ENCODE assay signal across 8 cellular contexts in genomic region chr6:16670183-16670582, GRCh38.
DNase-seq lines count a peak whose midpoint lies in the region; ATAC-seq, FAIRE-seq and TF ChIP-seq lines count a peak whose summit lies in the region.

No MANE protein-coding gene starts in this region.

- H3K4me1 Mint-ChIP-seq in stimulated activated memory B cell treated with anti-CD40 and anti-IgM and Interleukin-4, amounts not matched to agents 10 μg/mL and 1 μg/mL and 100 μg/mL, for 72 hours, result peaks cover 59% of the 10 kb centered on the region

- ATAC-seq in SK-N-SH treated with all-trans-retinoic acid at 6 μM for 48 hours (peak; percentile 23; the same call in 2 of the 3 replicates), HG03432 (IDR thresholded peaks at IDR 0.05; ENCODE audit: unreplicated experiment) (peak; percentile 65), GM12878 (peak; percentile 83), HG03196 (IDR thresholded peaks at IDR 0.05; ENCODE audit: unreplicated experiment) (no peak)
- ATAC-seq in stimulated activated memory B cell treated with anti-CD40 and anti-IgM and Interleukin-4, amounts not matched to agents 10 μg/mL and 1 μg/mL and 100 μg/mL, for 72 hours, result peak; percentile 92

- no peak for TF ChIP-seq CTCF in SK-N-SH (IDR thresholded peaks at IDR 0.05)
- TF ChIP-seq CTCF in GM12878 (IDR thresholded peaks at IDR 0.05 in 2 of 3, conservative IDR thresholded peaks at IDR 0.05 in 1 of 3; ENCODE audit: control insufficient read depth in 2 of 3, extremely low read depth in 1 of 3, insufficient read depth in 1 of 3, low read depth in 3 of 3, low read length in 3 of 3), result no peak

- WGBS in SK-N-SH (ENCODE audit: low lambda C conversion rate), result 78% methylated on average over 4 of the region's 4 CpGs
- WGBS in GM12878 (ENCODE audit: insufficient coverage, insufficient replicate concordance, low lambda C conversion rate, missing lambda C conversion rate), result 3% methylated on average over 4 of the region's 4 CpGs

- H3K27ac Mint-ChIP-seq in stimulated activated memory B cell treated with anti-CD40 and anti-IgM and Interleukin-4, amounts not matched to agents 10 μg/mL and 1 μg/mL and 100 μg/mL, for 72 hours, result peak overlapping the region; percentile 78

- intact Hi-C loops in GM12878 (cut with micrococcal nuclease; ENCODE audit: unreplicated experiment), result no loop called here

- CTCF ChIA-PET in SK-N-SH (lab: Yijun Ruan, JAX) (no interaction called here), GM12878 (lab: Yijun Ruan, JAX) (interaction anchor here (1.6 to 2.5 kb wide), 2 partner anchors 11 to 93 kb away, joined by 5 to 6 read pairs; no protein-coding TSS in a partner anchor)

- BruUV-seq in GM12878 (replicated peaks; lab: Mats Ljungman, UMichigan), result no TSS peak

- H3K79me2 ChIP-seq in SK-N-SH (ENCODE audit: insufficient read depth) (peaks cover 62% of the 10 kb centered on the region), GM12878 (ENCODE audit: control insufficient read depth, insufficient read depth, low read length) (no peaks in the 10 kb centered on the region)

- peak; percentile 56 for FAIRE-seq in GM12878 (lab: Jason Lieb, UNC)

- H2AFZ ChIP-seq in SK-N-SH (ENCODE audit: low read depth), result no peak overlapping the region
- H2AFZ ChIP-seq in GM12878 (ENCODE audit: control insufficient read depth, low read depth, low read length), result no peak overlapping the region

- H4K20me1 ChIP-seq in SK-N-SH (ENCODE audit: insufficient read depth), result 0 out of 2 replicates have a peak, but pooled peaks cover 2% of the 10 kb centered on the region
- H4K20me1 ChIP-seq in GM12878 (ENCODE audit: control insufficient read depth, insufficient read depth), result no peaks in the 10 kb centered on the region

- H3K36me3 Mint-ChIP-seq in stimulated activated memory B cell treated with anti-CD40 and anti-IgM and Interleukin-4, amounts not matched to agents 10 μg/mL and 1 μg/mL and 100 μg/mL, for 72 hours, result peaks cover 50% of the 10 kb centered on the region

- no peaks in the 10 kb centered on the region for H3K27me3 Mint-ChIP-seq in stimulated activated memory B cell treated with anti-CD40 and anti-IgM and Interleukin-4, amounts not matched to agents 10 μg/mL and 1 μg/mL and 100 μg/mL, for 72 hours

- H3K4me3 ChIP-seq in SK-N-SH (ENCODE audit: low read depth in 2 of 2, low read length in 1 of 2) (no peak overlapping the region), GM12878 (no peak overlapping the region)

- H3F3A ChIP-seq in SK-N-SH (replicated peaks; ENCODE audit: insufficient read depth), result peaks cover 20% of the 10 kb centered on the region

- no peak for TF ChIP-seq RAD21 in SK-N-SH (IDR thresholded peaks at IDR 0.05; ENCODE audit: low read length)
- TF ChIP-seq RAD21 in GM12878 (IDR thresholded peaks at IDR 0.05; ENCODE audit: insufficient read depth, low read depth, low read length), result no peak

- SMC1A ChIA-PET in GM12878 (lab: Charles Lee; ENCODE audit: uncharacterized antibody, unreplicated experiment), result interaction anchor here (1.0 to 2.2 kb wide), 6 partner anchors 10 to 267 kb away, joined by 3 to 16 read pairs (median 6); no protein-coding TSS in a partner anchor

- RAD21 ChIA-PET in GM12878 (lab: Charles Lee; ENCODE audit: unreplicated experiment), result interaction anchor here (0.6 to 1.9 kb wide), 4 partner anchors 21 to 160 kb away, joined by 3 to 6 read pairs (median 4); no protein-coding TSS in a partner anchor

- H3K4me2 ChIP-seq in SK-N-SH, result no peak overlapping the region
- peak overlapping the region; percentile 40 for H3K4me2 ChIP-seq in GM12878 (ENCODE audit: control insufficient read depth, insufficient read depth)

- in situ Hi-C loops in GM12878 (cut with MboI), result no loop called here

- H3K27ac ChIP-seq in SK-N-SH (ENCODE audit: low read depth in 2 of 2, low read length in 1 of 2) (peak overlapping the region in 1 of 2 experiments; percentile 65; a peak in 1 of 4 replicates), GM12878 (ENCODE audit: control insufficient read depth, insufficient read depth) (peak overlapping the region; percentile 38)

- H3K4me3 Mint-ChIP-seq in stimulated activated memory B cell treated with anti-CD40 and anti-IgM and Interleukin-4, amounts not matched to agents 10 μg/mL and 1 μg/mL and 100 μg/mL, for 72 hours, result peak overlapping the region; percentile 36

- H3K9me2 ChIP-seq in SK-N-SH, result no peaks in the 10 kb centered on the region

- H3K27me3 ChIP-seq in SK-N-SH (ENCODE audit: insufficient read depth) (no peaks in the 10 kb centered on the region), GM12878 (replicated peaks in 1 of 2; ENCODE audit: control insufficient read depth in 2 of 2, insufficient read depth in 2 of 2, low read length in 1 of 2) (no peaks in the 10 kb centered on the region)

- H3K36me3 ChIP-seq in SK-N-SH (replicated peaks in 1 of 2; ENCODE audit: control insufficient read depth in 1 of 2, insufficient read depth in 2 of 2, low read length in 1 of 2) (peaks cover 0 to 8% of the 10 kb centered on the region in 2 experiments), GM12878 (ENCODE audit: control insufficient read depth in 2 of 2, insufficient read depth in 2 of 2, low read length in 1 of 2) (no peaks in the 10 kb centered on the region; a peak in 1 of 4 replicates)

- H3K9ac ChIP-seq in SK-N-SH (no peak overlapping the region), GM12878 (ENCODE audit: control insufficient read depth, insufficient read depth, low read length) (no peak overlapping the region)

- no peak for DNase-seq in SK-N-SH
- no peak for DNase-seq in GM12878 (ENCODE audit: low read depth, low spot score)
- DNase-seq in NCI-H526 (lab: John Stamatoyannopoulos, UW), result no peak
- no peak for DNase-seq in LoVo (ENCODE audit: low spot score)

- H3K9me3 ChIP-seq in SK-N-SH (no peaks in the 10 kb centered on the region), GM12878 (replicated peaks; ENCODE audit: control insufficient read depth, insufficient read depth, low read length) (no peaks in the 10 kb centered on the region)

- peaks cover 3% of the 10 kb centered on the region for H3K9me3 Mint-ChIP-seq in stimulated activated memory B cell treated with anti-CD40 and anti-IgM and Interleukin-4, amounts not matched to agents 10 μg/mL and 1 μg/mL and 100 μg/mL, for 72 hours

- no peak for TF ChIP-seq EP300 in SK-N-SH (IDR thresholded peaks at IDR 0.05; ENCODE audit: borderline replicate concordance in 1 of 2, low read depth in 1 of 2, low read length in 1 of 2)
- TF ChIP-seq EP300 in GM12878 (IDR thresholded peaks at IDR 0.05; ENCODE audit: borderline replicate concordance in 1 of 2, control insufficient read depth in 1 of 2, low read depth in 2 of 2, low read length in 2 of 2), result no peak

- POLR2A ChIA-PET in SK-N-SH (lab: Yijun Ruan, JAX), result no interaction called here
- POLR2A ChIA-PET in GM12878 (lab: Charles Lee), result interaction anchor here (1.0 kb wide), 1 partner anchor 21 kb away, joined by 3 read pairs; no protein-coding TSS in a partner anchor

- H3K4me1 ChIP-seq in SK-N-SH (ENCODE audit: control insufficient read depth in 1 of 2, insufficient read depth in 2 of 2, low read depth in 1 of 2, low read length in 1 of 2) (peaks cover 0 to 23% of the 10 kb centered on the region in 2 experiments; a peak in 3 of 4 replicates), GM12878 (ENCODE audit: control insufficient read depth, insufficient read depth, low read length) (peaks cover 31% of the 10 kb centered on the region)

- TF ChIP-seq POLR2A in GM12878 (IDR thresholded peaks at IDR 0.05; ENCODE audit: low read depth, low read length), result no peak

TF ChIP-seq in SK-N-SH treated with all-trans-retinoic acid at 6 μM for 48 hours, 23 proteins besides CTCF, POLR2A, EP300 and RAD21 (continues in another document):
- no peak for TF ChIP-seq POU6F1 (CRISPR knock-in tag; IDR thresholded peaks at IDR 0.05; ENCODE audit: borderline replicate concordance, low read depth)

TF ChIP-seq in SK-N-SH, 30 proteins besides CTCF, POLR2A, EP300 and RAD21:
- no peak for TF ChIP-seq MXI1 (IDR thresholded peaks at IDR 0.05; ENCODE audit: low read depth, low read length)
- TF ChIP-seq RCOR1 (IDR thresholded peaks at IDR 0.05; ENCODE audit: low read length), result no peak
- no peak for TF ChIP-seq FOXM1 (IDR thresholded peaks at IDR 0.05; ENCODE audit: low read depth)
- no peak for TF ChIP-seq NRF1 (IDR thresholded peaks at IDR 0.05; ENCODE audit: low read depth, low read length)
- TF ChIP-seq POLR2AphosphoS5 (IDR thresholded peaks at IDR 0.05; ENCODE audit: low read depth, low read length), result no peak
- TF ChIP-seq RXRA (IDR thresholded peaks at IDR 0.05; ENCODE audit: borderline replicate concordance, low read depth), result no peak
- TF ChIP-seq ELF1 (IDR thresholded peaks at IDR 0.05), result no peak
- TF ChIP-seq USF1 (IDR thresholded peaks at IDR 0.05; ENCODE audit: borderline replicate concordance, low read depth), result no peak
- no peak for TF ChIP-seq JUND (IDR thresholded peaks at IDR 0.05)
- TF ChIP-seq YY1 (IDR thresholded peaks at IDR 0.05; ENCODE audit: low read depth), result no peak
TF ChIP-seq in SK-N-SH: peak in this region for 0.

TF ChIP-seq in GM12878, 131 proteins besides CTCF, POLR2A, EP300 and RAD21 (continues in another document):
- TF ChIP-seq HDAC6 (IDR thresholded peaks at IDR 0.05; ENCODE audit: unreplicated experiment) (no peak), BCL11A (IDR thresholded peaks at IDR 0.05; ENCODE audit: low read depth, low read length) (no peak), IKZF2 (IDR thresholded peaks at IDR 0.05) (peak; percentile 39 to 49; a peak in 2 of 4 replicates), HDGF (IDR thresholded peaks at IDR 0.05) (0 out of 2 replicates have a peak, but pooled peaks have one; percentile 39), EED (IDR thresholded peaks at IDR 0.05; ENCODE audit: low read depth) (peak; percentile 67), IKZF1 (conservative IDR thresholded peaks at IDR 0.05) (peak; percentile 46; the same call in 1 of the 2 replicates), SPI1 (IDR thresholded peaks at IDR 0.05; ENCODE audit: borderline replicate concordance, insufficient read depth, low read depth, low read length) (peak; percentile 83), MEF2A (IDR thresholded peaks at IDR 0.05; ENCODE audit: insufficient read depth, low read depth, low read length) (no peak)
- TF ChIP-seq, protein P1, sequence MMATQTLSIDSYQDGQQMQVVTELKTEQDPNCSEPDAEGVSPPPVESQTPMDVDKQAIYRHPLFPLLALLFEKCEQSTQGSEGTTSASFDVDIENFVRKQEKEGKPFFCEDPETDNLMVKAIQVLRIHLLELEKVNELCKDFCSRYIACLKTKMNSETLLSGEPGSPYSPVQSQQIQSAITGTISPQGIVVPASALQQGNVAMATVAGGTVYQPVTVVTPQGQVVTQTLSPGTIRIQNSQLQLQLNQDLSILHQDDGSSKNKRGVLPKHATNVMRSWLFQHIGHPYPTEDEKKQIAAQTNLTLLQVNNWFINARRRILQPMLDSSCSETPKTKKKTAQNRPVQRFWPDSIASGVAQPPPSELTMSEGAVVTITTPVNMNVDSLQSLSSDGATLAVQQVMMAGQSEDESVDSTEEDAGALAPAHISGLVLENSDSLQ (IDR thresholded peaks at IDR 0.05), result peak; percentile 37; the same call in 1 of the 2 replicates
